1 cellular context compared by ENCODE assay signal in genomic region chr16:23651943-23652468, GRCh38.
TF ChIP-seq lines count a peak whose summit lies in the region.

No MANE protein-coding gene starts in this region.

TF ChIP-seq in GM12878, 131 proteins besides CTCF, POLR2A, EP300 and RAD21 (continued from another document):
- TF ChIP-seq ZBTB33 (IDR thresholded peaks at IDR 0.05) (no peak), CEBPZ (IDR thresholded peaks at IDR 0.05; ENCODE audit: low read depth, low read length) (no peak), MTA2 (IDR thresholded peaks at IDR 0.05; ENCODE audit: low read depth) (no peak), TBL1XR1 (IDR thresholded peaks at IDR 0.05; ENCODE audit: low read depth, low read length) (no peak), PRDM15 (CRISPR knock-in tag; IDR thresholded peaks at IDR 0.05) (no peak), MXI1 (IDR thresholded peaks at IDR 0.05; ENCODE audit: low read depth, low read length) (no peak)
TF ChIP-seq in GM12878: peak in this region for 13.
